12 cellular contexts compared by ENCODE assay signal in the genomic region with DNA sequence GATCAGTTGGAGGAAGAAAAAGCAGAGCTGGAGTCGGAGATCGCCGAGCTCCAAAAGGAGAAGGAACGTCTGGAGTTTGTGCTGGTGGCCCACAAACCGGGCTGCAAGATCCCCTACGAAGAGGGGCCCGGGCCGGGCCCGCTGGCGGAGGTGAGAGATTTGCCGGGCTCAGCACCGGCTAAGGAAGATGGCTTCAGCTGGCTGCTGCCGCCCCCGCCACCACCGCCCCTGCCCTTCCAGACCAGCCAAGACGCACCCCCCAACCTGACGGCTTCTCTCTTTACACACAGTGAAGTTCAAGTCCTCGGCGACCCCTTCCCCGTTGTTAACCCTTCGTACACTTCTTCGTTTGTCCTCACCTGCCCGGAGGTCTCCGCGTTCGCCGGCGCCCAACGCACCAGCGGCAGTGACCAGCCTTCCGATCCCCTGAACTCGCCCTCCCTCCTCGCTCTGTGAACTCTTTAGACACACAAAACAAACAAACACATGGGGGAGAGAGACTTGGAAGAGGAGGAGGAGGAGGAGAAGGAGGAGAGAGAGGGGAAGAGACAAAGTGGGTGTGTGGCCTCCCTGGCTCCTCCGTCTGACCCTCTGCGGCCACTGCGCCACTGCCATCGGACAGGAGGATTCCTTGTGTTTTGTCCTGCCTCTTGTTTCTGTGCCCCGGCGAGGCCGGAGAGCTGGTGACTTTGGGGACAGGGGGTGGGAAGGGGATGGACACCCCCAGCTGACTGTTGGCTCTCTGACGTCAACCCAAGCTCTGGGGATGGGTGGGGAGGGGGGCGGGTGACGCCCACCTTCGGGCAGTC. TPM values are rescaled to one million over a fixed set of nuclear protein-coding genes. Genes with fewer than 3 reads are reported as not detected.
A peak's percentile ranks its signal among the peaks of the same experiment; 100 is the strongest.
DNase-seq lines count a peak whose midpoint lies in the region; ATAC-seq, FAIRE-seq and TF ChIP-seq lines count a peak whose summit lies in the region.
"Had no signal": no experiment of that assay in that cellular context is flagged by ENCODE, and none has a peak within 500 bp of the region (broad histone marks: within the 10 kb centered on the region; RNA-seq: fewer than 3 reads in every experiment).

No MANE protein-coding gene starts in this region.

- in situ Hi-C loops in HepG2 (cut with HindIII; ENCODE audit: extremely low pct_ligation_motif_present, low pct_unique_long_range_greater_than_20kb) (loop anchor here (10.0 kb wide), 1 partner anchor 48 kb away; the partner anchor contains the start of gene ERCC1), astrocyte of the cerebellum (cut with HindIII; ENCODE audit: low sequenced_read_pairs) (no loop called here)

- TF ChIP-seq CTCF in HepG2 (CRISPR knock-in tag; IDR thresholded peaks at IDR 0.05) (no peak), right lobe of liver (IDR thresholded peaks at IDR 0.05) (no peak), astrocyte of the cerebellum (IDR thresholded peaks at IDR 0.05; ENCODE audit: low read depth, low read length, missing control alignments) (no peak)

- TF ChIP-seq EP300 in HepG2 (IDR thresholded peaks at IDR 0.05; ENCODE audit: low read depth in 2 of 2, low read length in 2 of 2) = no peak
- no peak for TF ChIP-seq EP300 in HepG2 (CRISPR knock-in tag; IDR thresholded peaks at IDR 0.05; ENCODE audit: borderline replicate concordance)

- no peak for TF ChIP-seq RAD21 in HepG2 (CRISPR knock-in tag; IDR thresholded peaks at IDR 0.05)

- intact Hi-C loops in HepG2 (cut with micrococcal nuclease; ENCODE audit: unreplicated experiment) (no loop called here), right lobe of liver (cut with DNase I) (loop anchor here in 1 of 2 donors (5.0 kb wide), 1 partner anchor 35 kb away; no protein-coding TSS in a partner anchor), posterior vena cava (cut with DNase I) (no loop called here)

- no peaks in the 10 kb centered on the region for H3K36me3 ChIP-seq in HepG2 (replicated peaks in 1 of 2; ENCODE audit: control insufficient read depth in 1 of 2, insufficient read depth in 2 of 2, low read length in 2 of 2)
- H3K36me3 ChIP-seq in right lobe of liver = no peaks in the 10 kb centered on the region
- H3K36me3 ChIP-seq in iPS-18a (ENCODE audit: control insufficient read depth, low read depth, low read length) = no peaks in the 10 kb centered on the region
- H3K36me3 ChIP-seq in subcutaneous abdominal adipose tissue (ENCODE audit: control insufficient read depth in 5 of 5, insufficient read depth in 5 of 5, low read length in 5 of 5) = peaks cover 0 to 42% (median 36%) of the 10 kb centered on the region in 5 donors
- H3K36me3 ChIP-seq: tibial nerve had no signal

- CTCF ChIA-PET in HepG2 (lab: Yijun Ruan, JAX; ENCODE audit: low intra/inter-chr PET ratio, low total read pairs) = no interaction called here

- no peak overlapping the region for H2AFZ ChIP-seq in HepG2 (ENCODE audit: low read length)

- H3K4me2 ChIP-seq in HepG2 (ENCODE audit: low read depth, low read length) = no peak overlapping the region

- no peaks in the 10 kb centered on the region for H3K79me2 ChIP-seq in HepG2 (ENCODE audit: insufficient read depth, low read length)

- H3K9ac ChIP-seq in HepG2 (ENCODE audit: insufficient read depth, low read depth, low read length) (no peak overlapping the region), iPS-18a (ENCODE audit: low read length) (no peak overlapping the region), subcutaneous abdominal adipose tissue (ENCODE audit: low read length in 5 of 5) (no peak overlapping the region)

- POLR2A ChIA-PET in HepG2 (lab: Yijun Ruan, JAX) = no interaction called here

- DNase-seq in HepG2 (ENCODE audit: low spot score) = no peak
- DNase-seq in right lobe of liver = no peak
- no peak for DNase-seq in astrocyte of the cerebellum (ENCODE audit: low read depth)
- no peak for DNase-seq in posterior vena cava (ENCODE audit: low spot score)
- DNase-seq in erythroblast (lab: John Stamatoyannopoulos, UW) = no peak
- DNase-seq in activated CD8-positive, alpha-beta memory T cell treated with anti-CD3 and anti-CD28 coated beads, Interleukin-2, amount 50 U/mL, for 48 hours = no peak
- DNase-seq: stimulated activated CD4-positive, alpha-beta T cell treated with anti-CD3 and anti-CD28 coated beads, Interleukin-2, amount 100 ng/mL, for 48 hours had no signal

- no TSS peak for BruUV-seq in HepG2 (replicated peaks; lab: Mats Ljungman, UMichigan)

- ATAC-seq in HepG2 (no peak), right lobe of liver (no peak)
- ATAC-seq: esophagus mucosa had no signal

- peaks cover 0 to 10% of the 10 kb centered on the region in 2 experiments; a peak in 1 of 5 replicates for H3K27me3 ChIP-seq in HepG2 (ENCODE audit: control insufficient read depth in 1 of 2, insufficient read depth in 2 of 2, low read length in 2 of 2)
- H3K27me3 ChIP-seq in right lobe of liver = no peaks in the 10 kb centered on the region
- peaks cover 74% of the 10 kb centered on the region for H3K27me3 ChIP-seq in iPS-18a (ENCODE audit: control insufficient read depth, insufficient read depth, low read length)
- H3K27me3 ChIP-seq in subcutaneous abdominal adipose tissue (ENCODE audit: control insufficient read depth in 5 of 5, insufficient read depth in 4 of 5, low read length in 5 of 5) = peaks cover 0 to 6% (median 2%) of the 10 kb centered on the region in 5 donors

- H3K9me3 ChIP-seq in HepG2 (ENCODE audit: low read length) = no peaks in the 10 kb centered on the region
- no peaks in the 10 kb centered on the region for H3K9me3 ChIP-seq in right lobe of liver
- no peaks in the 10 kb centered on the region for H3K9me3 ChIP-seq in iPS-18a (ENCODE audit: control insufficient read depth, low read depth, low read length)
- no peaks in the 10 kb centered on the region for H3K9me3 ChIP-seq in subcutaneous abdominal adipose tissue (ENCODE audit: control insufficient read depth in 5 of 5, low read length in 5 of 5)
- H3K9me3 ChIP-seq: Caco-2, tibial nerve had no signal

- 67% methylated on average over 41 of the region's 44 CpGs for WGBS in HepG2 (ENCODE audit: low lambda C conversion rate)
- WGBS in right lobe of liver (ENCODE audit: insufficient coverage, low coverage, low lambda C conversion rate, missing lambda C conversion rate) = 8% methylated on average over 33 of the region's 44 CpGs

- no peak for FAIRE-seq in HepG2 (lab: Jason Lieb, UNC)

- peaks cover 31% of the 10 kb centered on the region for H3K4me1 ChIP-seq in HepG2 (ENCODE audit: insufficient read depth, low read length)
- H3K4me1 ChIP-seq in right lobe of liver = peaks cover 0 to 14% (median 5%) of the 10 kb centered on the region in 4 donors
- peaks cover 5% of the 10 kb centered on the region for H3K4me1 ChIP-seq in iPS-18a (ENCODE audit: control insufficient read depth, low read depth, low read length)
- H3K4me1 ChIP-seq in subcutaneous abdominal adipose tissue (ENCODE audit: control insufficient read depth in 5 of 5, insufficient read depth in 5 of 5, low read length in 5 of 5) = peaks cover 7 to 48% (median 18%) of the 10 kb centered on the region in 5 donors

- peaks cover 5% of the 10 kb centered on the region; the same call in 1 of the 2 replicates for H4K20me1 ChIP-seq in HepG2 (ENCODE audit: insufficient read depth, low read length)

- no peak; a peak in 1 of 4 replicates for TF ChIP-seq POLR2A in HepG2 (IDR thresholded peaks at IDR 0.05; ENCODE audit: insufficient read depth in 1 of 2, low read depth in 2 of 2, low read length in 2 of 2)
- TF ChIP-seq POLR2A in right lobe of liver (IDR thresholded peaks at IDR 0.05) = no peak
- TF ChIP-seq POLR2A in erythroblast (IDR thresholded peaks at IDR 0.05; ENCODE audit: low read length) = no peak

- H3K27ac ChIP-seq in HepG2 (ENCODE audit: extremely low read length, insufficient read depth, low read length) = no peak overlapping the region
- no peak overlapping the region for H3K27ac ChIP-seq in right lobe of liver
- no peak overlapping the region for H3K27ac ChIP-seq in iPS-18a (ENCODE audit: low read length)
- no peak overlapping the region for H3K27ac ChIP-seq in subcutaneous abdominal adipose tissue (ENCODE audit: low read depth, low read length)
- H3K27ac ChIP-seq: tibial nerve had no signal

- H3K4me3 ChIP-seq in HepG2 (replicated peaks in 1 of 3; ENCODE audit: insufficient read depth in 1 of 3, low read depth in 2 of 3, low read length in 3 of 3) = no peak overlapping the region
- peak overlapping the region in 1 of 3 donors; percentile 16 for H3K4me3 ChIP-seq in right lobe of liver
- peak overlapping the region; percentile 4 for H3K4me3 ChIP-seq in astrocyte of the cerebellum (ENCODE audit: low read depth, low read length)
- peak overlapping the region; percentile 52 for H3K4me3 ChIP-seq in iPS-18a (ENCODE audit: low read length)
- peak overlapping the region; percentile 58 to 100 (median 99) for H3K4me3 ChIP-seq in subcutaneous abdominal adipose tissue (ENCODE audit: low read depth in 1 of 5, low read length in 5 of 5)

RNA-seq across cellular contexts. Expression of gene FOSB, which starts 5.0 kb away (rescaled TPM):
- total RNA-seq in HepG2 (2016; rRNA removed; fragmentation: Illumina TruSeq; extraction: Trizol) = 0.21 and 6.0 TPM in 2 replicates
- 0.79 and 0.91 TPM in 2 replicates for total RNA-seq in HepG2 (2016; cell fraction: cytosol; rRNA removed; fragmentation: Illumina TruSeq; extraction: Trizol; ENCODE audit: low read depth)
- 0.37 and 5.7 TPM in 2 replicates for total RNA-seq in HepG2 (2016; cell fraction: insoluble cytoplasmic fraction; rRNA removed; fragmentation: Illumina TruSeq; extraction: Trizol)
- 0.93 and 1.2 TPM in 2 replicates for total RNA-seq in HepG2 (2016; cell fraction: membrane; rRNA removed; fragmentation: Illumina TruSeq; extraction: Trizol)
- total RNA-seq in HepG2 (2016; cell fraction: nucleus; rRNA removed; fragmentation: Illumina TruSeq; extraction: Trizol) = 17.8 and 18.2 TPM in 2 replicates
- polyA plus RNA-seq in HepG2 (2011; rRNA removed) = 2.8 TPM in 2 replicates
- 0.67 and 0.69 TPM in 2 replicates for polyA plus RNA-seq in HepG2 (2011; cell fraction: cytosol; rRNA removed)
- 23.1 and 35.9 TPM in 2 replicates for polyA plus RNA-seq in HepG2 (2011; cell fraction: nucleus; rRNA removed)
- 0.51 and 1.1 TPM in 2 replicates for polyA plus RNA-seq in HepG2 (2012)
- not detected in 2 replicates for polyA plus RNA-seq in HepG2 (2016; cell fraction: cytosol; fragmentation: Illumina TruSeq; extraction: Trizol; ENCODE audit: low read depth)
- 0.35 and 0.74 TPM in 2 replicates for polyA plus RNA-seq in HepG2 (2016; cell fraction: insoluble cytoplasmic fraction; fragmentation: Illumina TruSeq; extraction: Trizol; ENCODE audit: low read depth)
- 0.17 and 0.41 TPM in 2 replicates for polyA plus RNA-seq in HepG2 (2016; cell fraction: membrane; fragmentation: Illumina TruSeq; extraction: Trizol; ENCODE audit: low read depth)
- polyA plus RNA-seq in HepG2 (2016; cell fraction: nucleus; fragmentation: Illumina TruSeq; extraction: Trizol; ENCODE audit: insufficient read depth, low read depth) = 17.9 and 36.0 TPM in 2 replicates
- 16.2 and 24.3 TPM in 2 replicates for polyA minus RNA-seq in HepG2 (2011; rRNA and poly(A)+ RNA removed; ENCODE audit: low replicate concordance)
- polyA minus RNA-seq in HepG2 (2011; cell fraction: cytosol; rRNA and poly(A)+ RNA removed) = 1.5 and 2.2 TPM in 2 replicates
- 32.3 and 48.2 TPM in 2 replicates for polyA minus RNA-seq in HepG2 (2011; cell fraction: nucleus; rRNA and poly(A)+ RNA removed)
- total RNA-seq in right lobe of liver = 1 to 10 TPM in 1 of 6 experiments, under 1 TPM in 5; 0.19 to 1.2 (median 0.44) TPM
- 10 to 100 TPM; 33.2 to 73.0 TPM for total RNA-seq in posterior vena cava

RNA-seq across cellular contexts. Expression of gene RTN2, which starts 24.1 kb away (rescaled TPM):
- total RNA-seq in HepG2 (2016; rRNA removed; fragmentation: Illumina TruSeq; extraction: Trizol) (2.1 and 2.9 TPM in 2 replicates), right lobe of liver (1 to 10 TPM; 1.5 to 7.2 (median 2.9) TPM), posterior vena cava (10 to 100 TPM in 1 of 2 donors, 1 to 10 TPM in 1; 9.4 to 14.5 TPM)
- total RNA-seq in HepG2 (2016; cell fraction: cytosol; rRNA removed; fragmentation: Illumina TruSeq; extraction: Trizol; ENCODE audit: low read depth) = 5.1 and 6.2 TPM in 2 replicates
- 2.0 and 3.5 TPM in 2 replicates for total RNA-seq in HepG2 (2016; cell fraction: insoluble cytoplasmic fraction; rRNA removed; fragmentation: Illumina TruSeq; extraction: Trizol)
- 6.2 and 8.3 TPM in 2 replicates for total RNA-seq in HepG2 (2016; cell fraction: membrane; rRNA removed; fragmentation: Illumina TruSeq; extraction: Trizol)
- total RNA-seq in HepG2 (2016; cell fraction: nucleus; rRNA removed; fragmentation: Illumina TruSeq; extraction: Trizol) = 2.3 and 2.8 TPM in 2 replicates
- 17.1 and 18.0 TPM in 2 replicates for polyA plus RNA-seq in HepG2 (2011; rRNA removed)
- 13.2 and 17.0 TPM in 2 replicates for polyA plus RNA-seq in HepG2 (2011; cell fraction: cytosol; rRNA removed)
- 12.6 and 14.7 TPM in 2 replicates for polyA plus RNA-seq in HepG2 (2011; cell fraction: nucleus; rRNA removed)
- 11.2 and 15.2 TPM in 2 replicates for polyA plus RNA-seq in HepG2 (2012)
- 8.6 and 9.5 TPM in 2 replicates for polyA plus RNA-seq in HepG2 (2016; cell fraction: cytosol; fragmentation: Illumina TruSeq; extraction: Trizol; ENCODE audit: low read depth)
- 3.9 and 4.7 TPM in 2 replicates for polyA plus RNA-seq in HepG2 (2016; cell fraction: insoluble cytoplasmic fraction; fragmentation: Illumina TruSeq; extraction: Trizol; ENCODE audit: low read depth)
- polyA plus RNA-seq in HepG2 (2016; cell fraction: membrane; fragmentation: Illumina TruSeq; extraction: Trizol; ENCODE audit: low read depth) = 9.5 and 9.7 TPM in 2 replicates
- 11.0 and 11.5 TPM in 2 replicates for polyA plus RNA-seq in HepG2 (2016; cell fraction: nucleus; fragmentation: Illumina TruSeq; extraction: Trizol; ENCODE audit: insufficient read depth, low read depth)
- 6.0 and 30.0 TPM in 2 replicates for polyA minus RNA-seq in HepG2 (2011; rRNA and poly(A)+ RNA removed; ENCODE audit: low replicate concordance)
- 7.6 and 8.3 TPM in 2 replicates for polyA minus RNA-seq in HepG2 (2011; cell fraction: cytosol; rRNA and poly(A)+ RNA removed)
- polyA minus RNA-seq in HepG2 (2011; cell fraction: nucleus; rRNA and poly(A)+ RNA removed) = 7.1 and 7.6 TPM in 2 replicates

RNA-seq across cellular contexts. Expression of gene PPM1N, which starts 25.5 kb away (rescaled TPM):
- total RNA-seq in HepG2 (2016; rRNA removed; fragmentation: Illumina TruSeq; extraction: Trizol) = 0.31 and 0.67 TPM in 2 replicates
- 0.53 and 0.71 TPM in 2 replicates for total RNA-seq in HepG2 (2016; cell fraction: cytosol; rRNA removed; fragmentation: Illumina TruSeq; extraction: Trizol; ENCODE audit: low read depth)
- 0.48 and 0.91 TPM in 2 replicates for total RNA-seq in HepG2 (2016; cell fraction: insoluble cytoplasmic fraction; rRNA removed; fragmentation: Illumina TruSeq; extraction: Trizol)
- total RNA-seq in HepG2 (2016; cell fraction: membrane; rRNA removed; fragmentation: Illumina TruSeq; extraction: Trizol) = 0.72 and 1.2 TPM in 2 replicates
- not detected in 2 replicates for total RNA-seq in HepG2 (2016; cell fraction: nucleus; rRNA removed; fragmentation: Illumina TruSeq; extraction: Trizol)
- 1.3 and 1.8 TPM in 2 replicates for polyA plus RNA-seq in HepG2 (2011; rRNA removed)
- 2.6 TPM in 2 replicates for polyA plus RNA-seq in HepG2 (2011; cell fraction: cytosol; rRNA removed)
- polyA plus RNA-seq in HepG2 (2011; cell fraction: nucleus; rRNA removed) = 1.1 and 2.1 TPM in 2 replicates
- 1.4 and 1.9 TPM in 2 replicates for polyA plus RNA-seq in HepG2 (2012)
- 0.86 and 1.5 TPM in 2 replicates for polyA plus RNA-seq in HepG2 (2016; cell fraction: cytosol; fragmentation: Illumina TruSeq; extraction: Trizol; ENCODE audit: low read depth)
- polyA plus RNA-seq in HepG2 (2016; cell fraction: insoluble cytoplasmic fraction; fragmentation: Illumina TruSeq; extraction: Trizol; ENCODE audit: low read depth) = 0.76 TPM in 1 of 2 replicates, not detected in the other
- 0.77 and 1.1 TPM in 2 replicates for polyA plus RNA-seq in HepG2 (2016; cell fraction: membrane; fragmentation: Illumina TruSeq; extraction: Trizol; ENCODE audit: low read depth)
- polyA plus RNA-seq in HepG2 (2016; cell fraction: nucleus; fragmentation: Illumina TruSeq; extraction: Trizol; ENCODE audit: insufficient read depth, low read depth) = 1.2 TPM in 1 of 2 replicates, not detected in the other
- polyA minus RNA-seq in HepG2 (2011; rRNA and poly(A)+ RNA removed; ENCODE audit: low replicate concordance) = 0.23 TPM in 1 of 2 replicates, not detected in the other
- polyA minus RNA-seq in HepG2 (2011; cell fraction: cytosol; rRNA and poly(A)+ RNA removed) = not detected in 2 replicates
- polyA minus RNA-seq in HepG2 (2011; cell fraction: nucleus; rRNA and poly(A)+ RNA removed) = 0.50 TPM in 1 of 2 replicates, not detected in the other
- 1 to 10 TPM in 2 of 6 experiments, under 1 TPM in 3, not detected in 1; 0.32 to 2.0 (median 0.51) TPM for total RNA-seq in right lobe of liver
- total RNA-seq in posterior vena cava = 1 to 10 TPM in 1 of 2 donors, under 1 TPM in 1; 0.67 to 1.9 TPM

RNA-seq across cellular contexts. Expression of gene VASP, which starts 34.5 kb away (rescaled TPM):
- total RNA-seq in HepG2 (2016; rRNA removed; fragmentation: Illumina TruSeq; extraction: Trizol) = 64.6 and 67.1 TPM in 2 replicates
- total RNA-seq in HepG2 (2016; cell fraction: cytosol; rRNA removed; fragmentation: Illumina TruSeq; extraction: Trizol; ENCODE audit: low read depth) = 22.8 and 24.0 TPM in 2 replicates
- 60.7 and 68.5 TPM in 2 replicates for total RNA-seq in HepG2 (2016; cell fraction: insoluble cytoplasmic fraction; rRNA removed; fragmentation: Illumina TruSeq; extraction: Trizol)
- 55.3 and 59.3 TPM in 2 replicates for total RNA-seq in HepG2 (2016; cell fraction: membrane; rRNA removed; fragmentation: Illumina TruSeq; extraction: Trizol)
- total RNA-seq in HepG2 (2016; cell fraction: nucleus; rRNA removed; fragmentation: Illumina TruSeq; extraction: Trizol) = 38.8 and 40.6 TPM in 2 replicates
- 41.8 and 49.1 TPM in 2 replicates for polyA plus RNA-seq in HepG2 (2011; rRNA removed)
- 29.9 and 46.4 TPM in 2 replicates for polyA plus RNA-seq in HepG2 (2011; cell fraction: cytosol; rRNA removed)
- 78.2 and 83.1 TPM in 2 replicates for polyA plus RNA-seq in HepG2 (2011; cell fraction: nucleus; rRNA removed)
- 30.9 and 35.9 TPM in 2 replicates for polyA plus RNA-seq in HepG2 (2012)
- 20.6 and 22.3 TPM in 2 replicates for polyA plus RNA-seq in HepG2 (2016; cell fraction: cytosol; fragmentation: Illumina TruSeq; extraction: Trizol; ENCODE audit: low read depth)
- 75.4 and 76.4 TPM in 2 replicates for polyA plus RNA-seq in HepG2 (2016; cell fraction: insoluble cytoplasmic fraction; fragmentation: Illumina TruSeq; extraction: Trizol; ENCODE audit: low read depth)
- polyA plus RNA-seq in HepG2 (2016; cell fraction: membrane; fragmentation: Illumina TruSeq; extraction: Trizol; ENCODE audit: low read depth) = 40.8 and 44.1 TPM in 2 replicates
- polyA plus RNA-seq in HepG2 (2016; cell fraction: nucleus; fragmentation: Illumina TruSeq; extraction: Trizol; ENCODE audit: insufficient read depth, low read depth) = 70.9 and 74.4 TPM in 2 replicates
- polyA minus RNA-seq in HepG2 (2011; rRNA and poly(A)+ RNA removed; ENCODE audit: low replicate concordance) = 38.0 and 110 TPM in 2 replicates
- 36.7 and 47.2 TPM in 2 replicates for polyA minus RNA-seq in HepG2 (2011; cell fraction: cytosol; rRNA and poly(A)+ RNA removed)
- polyA minus RNA-seq in HepG2 (2011; cell fraction: nucleus; rRNA and poly(A)+ RNA removed) = 31.7 and 50.2 TPM in 2 replicates
- 10 to 100 TPM; 19.4 to 64.1 (median 30.6) TPM for total RNA-seq in right lobe of liver
- total RNA-seq in posterior vena cava = 100 to 1,000 TPM; 159 to 204 TPM

RNA-seq across cellular contexts. Expression of gene ERCC1, which starts 49.0 kb away (rescaled TPM):
- total RNA-seq in HepG2 (2016; rRNA removed; fragmentation: Illumina TruSeq; extraction: Trizol) (39.3 and 40.0 TPM in 2 replicates), right lobe of liver (10 to 100 TPM; 19.2 to 29.4 (median 22.6) TPM), posterior vena cava (10 to 100 TPM; 65.0 to 68.4 TPM)
- 45.6 and 63.1 TPM in 2 replicates for total RNA-seq in HepG2 (2016; cell fraction: cytosol; rRNA removed; fragmentation: Illumina TruSeq; extraction: Trizol; ENCODE audit: low read depth)
- 33.8 and 46.8 TPM in 2 replicates for total RNA-seq in HepG2 (2016; cell fraction: insoluble cytoplasmic fraction; rRNA removed; fragmentation: Illumina TruSeq; extraction: Trizol)
- total RNA-seq in HepG2 (2016; cell fraction: membrane; rRNA removed; fragmentation: Illumina TruSeq; extraction: Trizol) = 47.2 and 50.6 TPM in 2 replicates
- total RNA-seq in HepG2 (2016; cell fraction: nucleus; rRNA removed; fragmentation: Illumina TruSeq; extraction: Trizol) = 15.5 and 16.4 TPM in 2 replicates
- 66.4 and 76.6 TPM in 2 replicates for polyA plus RNA-seq in HepG2 (2011; rRNA removed)
- 48.2 and 78.5 TPM in 2 replicates for polyA plus RNA-seq in HepG2 (2011; cell fraction: cytosol; rRNA removed)
- 84.4 and 86.6 TPM in 2 replicates for polyA plus RNA-seq in HepG2 (2011; cell fraction: nucleus; rRNA removed)
- 38.8 and 40.5 TPM in 2 replicates for polyA plus RNA-seq in HepG2 (2012)
- 57.8 and 73.2 TPM in 2 replicates for polyA plus RNA-seq in HepG2 (2016; cell fraction: cytosol; fragmentation: Illumina TruSeq; extraction: Trizol; ENCODE audit: low read depth)
- polyA plus RNA-seq in HepG2 (2016; cell fraction: insoluble cytoplasmic fraction; fragmentation: Illumina TruSeq; extraction: Trizol; ENCODE audit: low read depth) = 53.9 and 54.0 TPM in 2 replicates
- polyA plus RNA-seq in HepG2 (2016; cell fraction: membrane; fragmentation: Illumina TruSeq; extraction: Trizol; ENCODE audit: low read depth) = 53.9 and 61.0 TPM in 2 replicates
- polyA plus RNA-seq in HepG2 (2016; cell fraction: nucleus; fragmentation: Illumina TruSeq; extraction: Trizol; ENCODE audit: insufficient read depth, low read depth) = 40.4 and 44.1 TPM in 2 replicates
- 68.2 and 77.1 TPM in 2 replicates for polyA minus RNA-seq in HepG2 (2011; rRNA and poly(A)+ RNA removed; ENCODE audit: low replicate concordance)
- polyA minus RNA-seq in HepG2 (2011; cell fraction: cytosol; rRNA and poly(A)+ RNA removed) = 28.0 and 42.8 TPM in 2 replicates
- polyA minus RNA-seq in HepG2 (2011; cell fraction: nucleus; rRNA and poly(A)+ RNA removed) = 23.7 and 24.2 TPM in 2 replicates

Comparison
In these comparisons a context has a peak if more than half of its experiments do, and no peak if none do; other contexts are left out.
1. H3K4me3 ChIP-seq: peak in astrocyte of the cerebellum (single experiment), iPS-18a (single experiment) and subcutaneous abdominal adipose tissue (5 of 5); none in HepG2 (0 of 3).